In genomic region chr5:170100051-170100943, GRCh38 we compare ENCODE assay signal across 9 cellular contexts. TPM values are rescaled to one million over a fixed set of nuclear protein-coding genes. Genes with fewer than 3 reads are reported as not detected.
DNase-seq lines count a peak whose midpoint lies in the region; ATAC-seq and TF ChIP-seq lines count a peak whose summit lies in the region.
"Had no signal": no experiment of that assay in that cellular context is flagged by ENCODE, and none has a peak within 500 bp of the region (broad histone marks: within the 10 kb centered on the region; RNA-seq: fewer than 3 reads in every experiment).

No MANE protein-coding gene starts in this region.

- H3K27ac Mint-ChIP-seq in osteocyte (ENCODE audit: unreplicated experiment): no peak overlapping the region

- intact Hi-C loops in tibial artery (cut with DNase I; ENCODE audit: low total_unique reads): loop anchor here (10.0 kb wide), 1 partner anchor 315 kb away; no protein-coding TSS in a partner anchor

- H3K27ac ChIP-seq in KMS-11 (no peak overlapping the region), gastroesophageal sphincter (no peak overlapping the region), tibial artery (no peak overlapping the region)
- H3K27ac ChIP-seq: BLaER1 treated with 17β-estradiol and CSF1 and Interleukin-3, amounts not matched to agents 10 nM and 100 nM had no signal

- H3K9ac ChIP-seq in KMS-11: no peak overlapping the region
- H3K9ac ChIP-seq: BLaER1 treated with 17β-estradiol and CSF1 and Interleukin-3, amounts not matched to agents 10 nM and 100 nM had no signal

- no peaks in the 10 kb centered on the region for H4K20me1 ChIP-seq in KMS-11 (ENCODE audit: insufficient read depth)
- H4K20me1 ChIP-seq: BLaER1 treated with 17β-estradiol and CSF1 and Interleukin-3, amounts not matched to agents 10 nM and 100 nM had no signal

- H3K4me1 ChIP-seq in KMS-11 (ENCODE audit: low read depth, poor library complexity, severe bottlenecking): no peaks in the 10 kb centered on the region
- peaks cover 0 to 8% (median 0%) of the 10 kb centered on the region in 3 donors for H3K4me1 ChIP-seq in gastroesophageal sphincter
- H3K4me1 ChIP-seq in tibial artery: peaks cover 0 to 3% (median 0%) of the 10 kb centered on the region in 4 donors

- H3K4me3 ChIP-seq in KMS-11 (IDR thresholded peaks at IDR 0.05; ENCODE audit: insufficient read depth, low read depth, low read length): no peak overlapping the region
- no peak overlapping the region for H3K4me3 ChIP-seq in gastroesophageal sphincter
- no peak overlapping the region for H3K4me3 ChIP-seq in tibial artery
- H3K4me3 ChIP-seq: BLaER1 treated with 17β-estradiol and CSF1 and Interleukin-3, amounts not matched to agents 10 nM and 100 nM had no signal

- no peaks in the 10 kb centered on the region for H3K79me2 ChIP-seq in KMS-11 (ENCODE audit: insufficient read depth, low read depth)

- H3K4me1 Mint-ChIP-seq in osteocyte (ENCODE audit: unreplicated experiment): peaks cover 4% of the 10 kb centered on the region

- H2AFZ ChIP-seq in KMS-11 (ENCODE audit: low read depth): no peak overlapping the region

- H3K9me3 ChIP-seq in gastroesophageal sphincter: no peaks in the 10 kb centered on the region
- H3K9me3 ChIP-seq in tibial artery: no peaks in the 10 kb centered on the region

- H3K4me3 Mint-ChIP-seq in osteocyte (ENCODE audit: unreplicated experiment): no peak overlapping the region

- no peaks in the 10 kb centered on the region for H3K9me3 Mint-ChIP-seq in osteocyte (ENCODE audit: unreplicated experiment)

- WGBS in gastroesophageal sphincter (ENCODE audit: low coverage in 1 of 2), 2 donors: 21 to 40% methylated on average over 2 to 7 of the region's 13 CpGs

- H3K27me3 ChIP-seq in KMS-11 (ENCODE audit: insufficient read depth, low read depth): no peaks in the 10 kb centered on the region
- H3K27me3 ChIP-seq in gastroesophageal sphincter: no peaks in the 10 kb centered on the region
- peaks cover 0 to 6% of the 10 kb centered on the region in 2 donors for H3K27me3 ChIP-seq in tibial artery
- H3K27me3 ChIP-seq: BLaER1 treated with 17β-estradiol and CSF1 and Interleukin-3, amounts not matched to agents 10 nM and 100 nM had no signal

- no peaks in the 10 kb centered on the region for H3K36me3 Mint-ChIP-seq in osteocyte (ENCODE audit: unreplicated experiment)

- DNase-seq in NCI-H446 (lab: John Stamatoyannopoulos, UW) (peak; percentile 41 to 55), NCI-H446 treated with DMSO at 0.1 percent for 48 hours (lab: John Stamatoyannopoulos, UW) (no peak), SIG-M5 (lab: John Stamatoyannopoulos, UW) (peak; percentile 11), osteocyte (ENCODE audit: extremely low spot score, unreplicated experiment) (peak; percentile 92), tibial artery (peak; percentile 84)
- peak; percentile 84 for DNase-seq in activated effector memory CD4-positive, alpha-beta T cell treated with anti-CD3 and anti-CD28 coated beads, Interleukin-2, amount 50 U/mL, for 16 hours

- H3K27me3 Mint-ChIP-seq in osteocyte (ENCODE audit: unreplicated experiment): peaks cover 24% of the 10 kb centered on the region

- peak; percentile 28 for ATAC-seq in gastroesophageal sphincter

- no peak for TF ChIP-seq POLR2A in gastroesophageal sphincter (IDR thresholded peaks at IDR 0.05)

- H3K36me3 ChIP-seq in KMS-11 (ENCODE audit: insufficient read depth) (no peaks in the 10 kb centered on the region), gastroesophageal sphincter (no peaks in the 10 kb centered on the region), tibial artery (no peaks in the 10 kb centered on the region)
- H3K36me3 ChIP-seq: BLaER1 treated with 17β-estradiol and CSF1 and Interleukin-3, amounts not matched to agents 10 nM and 100 nM had no signal

- H3K4me2 ChIP-seq in KMS-11: no peak overlapping the region

- peak; percentile 62 for TF ChIP-seq CTCF in KMS-11 (conservative IDR thresholded peaks at IDR 0.05; ENCODE audit: low read depth, low read length)
- peak in 3 of 4 experiments; percentile 60 to 70 (median 67) for TF ChIP-seq CTCF in gastroesophageal sphincter (IDR thresholded peaks at IDR 0.05)
- TF ChIP-seq CTCF in osteocyte (IDR thresholded peaks at IDR 0.05): peak; percentile 85
- TF ChIP-seq CTCF in tibial artery (IDR thresholded peaks at IDR 0.05): peak; percentile 57 to 62

- no peak for TF ChIP-seq EP300 in gastroesophageal sphincter (IDR thresholded peaks at IDR 0.05)

RNA-seq across cellular contexts. Expression of gene FOXI1, which starts 5.4 kb away (rescaled TPM):
- total RNA-seq in gastroesophageal sphincter (not detected), osteocyte (not detected in 2 replicates)
